In genomic region chr1:26740958-26741357, GRCh38 we compare ENCODE assay signal across 14 cellular contexts. TPM values are rescaled to one million over a fixed set of nuclear protein-coding genes. Genes with fewer than 3 reads are reported as not detected.
DNase-seq lines count a peak whose midpoint lies in the region; ATAC-seq and TF ChIP-seq lines count a peak whose summit lies in the region.
"Had no signal": no experiment of that assay in that cellular context is flagged by ENCODE, and none has a peak within 500 bp of the region (broad histone marks: within the 10 kb centered on the region; RNA-seq: fewer than 3 reads in every experiment).

No MANE protein-coding gene starts in this region.

- TF ChIP-seq CTCF in VCaP (conservative IDR thresholded peaks at IDR 0.05) (no peak), glutamatergic neuron (IDR thresholded peaks at IDR 0.05; ENCODE audit: partially characterized antibody, unreplicated experiment) (no peak), gastrocnemius medialis (IDR thresholded peaks at IDR 0.05 in 4 of 5, conservative IDR thresholded peaks at IDR 0.05 in 1 of 5) (no peak)

- peaks cover 54% of the 10 kb centered on the region for H3K36me3 Mint-ChIP-seq in activated CD8-positive, alpha-beta memory T cell treated with anti-CD3 and anti-CD28 coated beads, Interleukin-2, amount 10 ng/mL, durations not matched to agents 7 days and 5 days
- no peaks in the 10 kb centered on the region for H3K36me3 Mint-ChIP-seq in glutamatergic neuron (ENCODE audit: unreplicated experiment)
- peaks cover 97% of the 10 kb centered on the region for H3K36me3 Mint-ChIP-seq in stimulated activated effector memory CD8-positive, alpha-beta T cell treated with anti-CD3 and anti-CD28 coated beads, Interleukin-12 subunit alpha, Interleukin-12 subunit beta, amount 100 ng/mL, for 72 hours

- intact Hi-C loops in gastrocnemius medialis (cut with DNase I; ENCODE audit: low total_unique reads): no loop called here

- H3K4me1 ChIP-seq in gastrocnemius medialis: peaks cover 41 to 58% of the 10 kb centered on the region in 2 donors

- no peaks in the 10 kb centered on the region for H3K9me3 Mint-ChIP-seq in activated CD8-positive, alpha-beta memory T cell treated with anti-CD3 and anti-CD28 coated beads, Interleukin-2, amount 10 ng/mL, durations not matched to agents 7 days and 5 days (ENCODE audit: low read depth)
- H3K9me3 Mint-ChIP-seq in glutamatergic neuron (ENCODE audit: unreplicated experiment): peaks cover 7% of the 10 kb centered on the region
- no peaks in the 10 kb centered on the region for H3K9me3 Mint-ChIP-seq in stimulated activated effector memory CD8-positive, alpha-beta T cell treated with anti-CD3 and anti-CD28 coated beads, Interleukin-12 subunit alpha, Interleukin-12 subunit beta, amount 100 ng/mL, for 72 hours

- H3K9me3 ChIP-seq in gastrocnemius medialis (no peaks in the 10 kb centered on the region), MG63 (no peaks in the 10 kb centered on the region)
- H3K9me3 ChIP-seq: A549, upper lobe of left lung had no signal

- peak overlapping the region; percentile 10 for H3K27ac Mint-ChIP-seq in activated CD8-positive, alpha-beta memory T cell treated with anti-CD3 and anti-CD28 coated beads, Interleukin-2, amount 10 ng/mL, durations not matched to agents 7 days and 5 days
- H3K27ac Mint-ChIP-seq in glutamatergic neuron (ENCODE audit: unreplicated experiment): peak overlapping the region; percentile 5
- peak overlapping the region; percentile 24 for H3K27ac Mint-ChIP-seq in stimulated activated effector memory CD8-positive, alpha-beta T cell treated with anti-CD3 and anti-CD28 coated beads, Interleukin-12 subunit alpha, Interleukin-12 subunit beta, amount 100 ng/mL, for 72 hours

- no peaks in the 10 kb centered on the region for H3K27me3 Mint-ChIP-seq in activated CD8-positive, alpha-beta memory T cell treated with anti-CD3 and anti-CD28 coated beads, Interleukin-2, amount 10 ng/mL, durations not matched to agents 7 days and 5 days
- H3K27me3 Mint-ChIP-seq in glutamatergic neuron (ENCODE audit: unreplicated experiment): no peaks in the 10 kb centered on the region

- peaks cover 69% of the 10 kb centered on the region for H3K4me1 Mint-ChIP-seq in activated CD8-positive, alpha-beta memory T cell treated with anti-CD3 and anti-CD28 coated beads, Interleukin-2, amount 10 ng/mL, durations not matched to agents 7 days and 5 days
- H3K4me1 Mint-ChIP-seq in glutamatergic neuron (ENCODE audit: low read depth, unreplicated experiment): peaks cover 17% of the 10 kb centered on the region
- H3K4me1 Mint-ChIP-seq in stimulated activated effector memory CD8-positive, alpha-beta T cell treated with anti-CD3 and anti-CD28 coated beads, Interleukin-12 subunit alpha, Interleukin-12 subunit beta, amount 100 ng/mL, for 72 hours: peaks cover 61% of the 10 kb centered on the region

- H3K27me3 ChIP-seq in gastrocnemius medialis (no peaks in the 10 kb centered on the region), MG63 (no peaks in the 10 kb centered on the region)
- H3K27me3 ChIP-seq: upper lobe of left lung had no signal

- DNase-seq in activated CD8-positive, alpha-beta memory T cell treated with anti-CD3 and anti-CD28 coated beads, Interleukin-2, amount 10 ng/mL, durations not matched to agents 7 days and 5 days: no peak
- DNase-seq in activated CD8-positive, alpha-beta memory T cell treated with anti-CD3 and anti-CD28 coated beads, Interleukin-2, amount 50 U/mL, for 48 hours: no peak
- no peak for DNase-seq in glutamatergic neuron
- DNase-seq in stimulated activated effector memory CD8-positive, alpha-beta T cell treated with anti-CD3 and anti-CD28 coated beads, Interleukin-12 subunit alpha, Interleukin-12 subunit beta, amount 100 ng/mL, for 72 hours (ENCODE audit: low spot score in 2 of 2): no peak
- DNase-seq in gastrocnemius medialis: no peak
- no peak for DNase-seq in T1000 (lab: John Stamatoyannopoulos, UW)
- no peak for DNase-seq in MG63
- DNase-seq: cortex of kidney, hippocampal formation, NCI-H1105 treated with DMSO at 0.1 percent for 48 hours, SIG-M5, upper lobe of left lung had no signal

- in situ Hi-C loops in gastrocnemius medialis (cut with MboI; ENCODE audit: low sequenced_read_pairs in 4 of 4): no loop called here

- CTCF ChIA-PET in activated CD8-positive, alpha-beta memory T cell treated with anti-CD3 and anti-CD28 coated beads, Interleukin-2, amount 10 ng/mL, durations not matched to agents 7 days and 5 days (lab: Charles Lee): interaction anchor here (1.3 to 3.2 kb wide), 3 partner anchors 13 to 49 kb away, joined by 3 to 11 read pairs (median 4); no protein-coding TSS in a partner anchor

- ATAC-seq in activated CD8-positive, alpha-beta memory T cell treated with anti-CD3 and anti-CD28 coated beads, Interleukin-2, amount 10 ng/mL, durations not matched to agents 7 days and 5 days: no peak
- ATAC-seq in stimulated activated effector memory CD8-positive, alpha-beta T cell treated with anti-CD3 and anti-CD28 coated beads, Interleukin-12 subunit alpha, Interleukin-12 subunit beta, amount 100 ng/mL, for 72 hours: no peak
- ATAC-seq in gastrocnemius medialis: no peak
- ATAC-seq: A549 had no signal

- no peak overlapping the region for H3K4me3 Mint-ChIP-seq in activated CD8-positive, alpha-beta memory T cell treated with anti-CD3 and anti-CD28 coated beads, Interleukin-2, amount 10 ng/mL, durations not matched to agents 7 days and 5 days
- peak overlapping the region; percentile 27 for H3K4me3 Mint-ChIP-seq in glutamatergic neuron (ENCODE audit: unreplicated experiment)
- H3K4me3 Mint-ChIP-seq in stimulated activated effector memory CD8-positive, alpha-beta T cell treated with anti-CD3 and anti-CD28 coated beads, Interleukin-12 subunit alpha, Interleukin-12 subunit beta, amount 100 ng/mL, for 72 hours: no peak overlapping the region

- H3K27ac ChIP-seq in VCaP (peak overlapping the region; percentile 8; the same call in 1 of the 2 replicates), gastrocnemius medialis (peak overlapping the region in 2 of 4 donors; percentile 29 to 37)
- H3K27ac ChIP-seq: A549 had no signal

- H3K4me3 ChIP-seq in gastrocnemius medialis (no peak overlapping the region), MG63 (no peak overlapping the region)
- H3K4me3 ChIP-seq: A549, upper lobe of left lung had no signal

- H3K36me3 ChIP-seq in gastrocnemius medialis (peaks cover 0 to 7% of the 10 kb centered on the region in 2 donors), MG63 (peaks cover 79% of the 10 kb centered on the region)

- no peak for TF ChIP-seq POLR2A in gastrocnemius medialis (IDR thresholded peaks at IDR 0.05)

RNA-seq across cellular contexts. Expression of gene ARID1A, which starts 45.1 kb away (rescaled TPM):
- total RNA-seq in activated CD8-positive, alpha-beta memory T cell treated with anti-CD3 and anti-CD28 coated beads, Interleukin-2, amount 10 ng/mL, durations not matched to agents 7 days and 5 days: 100 to 1,000 TPM in 1 of 2 experiments, 10 to 100 TPM in 1; 92.4 to 112 TPM
- 187 TPM for total RNA-seq in glutamatergic neuron (ENCODE audit: unreplicated experiment)
- total RNA-seq in gastrocnemius medialis: 10 to 100 TPM; 22.3 to 51.0 (median 35.0) TPM
- total RNA-seq in MG63 (2014; rRNA removed; shearing (Covaris generic); ENCODE audit: low replicate concordance): 5.5 and 14.6 TPM in 2 replicates

RNA-seq across cellular contexts. Expression of gene PIGV, which starts 46.8 kb away (rescaled TPM):
- 1 to 10 TPM; 8.6 to 9.7 TPM for total RNA-seq in activated CD8-positive, alpha-beta memory T cell treated with anti-CD3 and anti-CD28 coated beads, Interleukin-2, amount 10 ng/mL, durations not matched to agents 7 days and 5 days
- total RNA-seq in glutamatergic neuron (ENCODE audit: unreplicated experiment) (6.7 TPM), gastrocnemius medialis (10 to 100 TPM in 1 of 4 donors, 1 to 10 TPM in 3; 2.9 to 16.0 (median 5.8) TPM)
- 10.5 and 11.7 TPM in 2 replicates for total RNA-seq in MG63 (2014; rRNA removed; shearing (Covaris generic); ENCODE audit: low replicate concordance)
